In genomic region chr9:106634641-106635040, GRCh38 we compare ENCODE assay signal across 24 cellular contexts.
"Had no signal": no experiment of that assay in that cellular context is flagged by ENCODE, and none has a peak within 500 bp of the region (broad histone marks: within the 10 kb centered on the region; RNA-seq: fewer than 3 reads in every experiment).

No MANE protein-coding gene starts in this region.

- FAIRE-seq: small intestine, urothelium cell line had no signal

- H3K36me3 ChIP-seq: neural progenitor cell, ovary, right lobe of liver, sigmoid colon, stomach, thoracic aorta, thyroid gland, tibial nerve, upper lobe of left lung, vagina had no signal

- H2AFZ ChIP-seq: neural progenitor cell, parathyroid adenoma had no signal

- H3K9me3 ChIP-seq: ovary, psoas muscle, right lobe of liver, sigmoid colon, stomach, thoracic aorta, thyroid gland, tibial nerve, upper lobe of left lung, vagina had no signal

- H3K9ac ChIP-seq: neural progenitor cell, parathyroid adenoma had no signal

- H3K27me3 ChIP-seq: neural progenitor cell, ovary, right lobe of liver, sigmoid colon, stomach, thyroid gland, tibial nerve, upper lobe of left lung, vagina had no signal

- H3K4me1 ChIP-seq: neural progenitor cell, parathyroid adenoma, right lobe of liver, stomach, thyroid gland, tibial nerve, upper lobe of left lung, vagina had no signal

- DNase-seq: occipital lobe; ovary; posterior cingulate gyrus; psoas muscle; right cardiac atrium; right lobe of liver; sigmoid colon; small intestine; stimulated activated CD4-positive, alpha-beta T cell treated with anti-CD3 and anti-CD28 coated beads, Interleukin-15, amount 100 ng/mL, for 24 hours; stimulated activated CD4-positive, alpha-beta T cell treated with anti-CD3 and anti-CD28 coated beads, Interleukin-2, amount 100 ng/mL, for 24 hours; stimulated activated CD4-positive, alpha-beta T cell treated with anti-CD3 and anti-CD28 coated beads, Interleukin-2, amount 100 ng/mL, for 48 hours; stimulated activated CD4-positive, alpha-beta T cell treated with anti-CD3 and anti-CD28 coated beads, Interleukin-4, amount 100 ng/mL, for 24 hours; stimulated activated naive B cell treated with anti-CD40 and anti-IgM and Interleukin-4, amounts not matched to agents 10 μg/mL and 1 μg/mL and 100 μg/mL, for 72 hours; stimulated activated naive CD4-positive, alpha-beta T cell treated with Interleukin-2 at 50 U/mL for 16 hours; stomach; thyroid gland; upper lobe of left lung had no signal

- H3K27ac ChIP-seq: neural progenitor cell, ovary, parathyroid adenoma, psoas muscle, right lobe of liver, sigmoid colon, stomach, thoracic aorta, thyroid gland, tibial nerve, upper lobe of left lung, vagina had no signal

- H3K4me3 ChIP-seq: neural progenitor cell, ovary, psoas muscle, right lobe of liver, sigmoid colon, stomach, thoracic aorta, thyroid gland, tibial nerve, upper lobe of left lung, vagina had no signal

- H3K4me2 ChIP-seq: neural progenitor cell had no signal

- ATAC-seq: psoas muscle; right cardiac atrium; right lobe of liver; stimulated activated effector memory CD8-positive, alpha-beta T cell treated with anti-CD3 and anti-CD28 coated beads, Interleukin-12 subunit alpha, Interleukin-12 subunit beta, amount 100 ng/mL, for 72 hours; stimulated activated naive B cell treated with anti-CD40 and anti-IgM and Interleukin-4, amounts not matched to agents 10 μg/mL and 1 μg/mL and 100 μg/mL, for 72 hours had no signal

- H3K79me2 ChIP-seq: parathyroid adenoma had no signal
